ENCODE assay signal across 1 cellular context in the genomic region with DNA sequence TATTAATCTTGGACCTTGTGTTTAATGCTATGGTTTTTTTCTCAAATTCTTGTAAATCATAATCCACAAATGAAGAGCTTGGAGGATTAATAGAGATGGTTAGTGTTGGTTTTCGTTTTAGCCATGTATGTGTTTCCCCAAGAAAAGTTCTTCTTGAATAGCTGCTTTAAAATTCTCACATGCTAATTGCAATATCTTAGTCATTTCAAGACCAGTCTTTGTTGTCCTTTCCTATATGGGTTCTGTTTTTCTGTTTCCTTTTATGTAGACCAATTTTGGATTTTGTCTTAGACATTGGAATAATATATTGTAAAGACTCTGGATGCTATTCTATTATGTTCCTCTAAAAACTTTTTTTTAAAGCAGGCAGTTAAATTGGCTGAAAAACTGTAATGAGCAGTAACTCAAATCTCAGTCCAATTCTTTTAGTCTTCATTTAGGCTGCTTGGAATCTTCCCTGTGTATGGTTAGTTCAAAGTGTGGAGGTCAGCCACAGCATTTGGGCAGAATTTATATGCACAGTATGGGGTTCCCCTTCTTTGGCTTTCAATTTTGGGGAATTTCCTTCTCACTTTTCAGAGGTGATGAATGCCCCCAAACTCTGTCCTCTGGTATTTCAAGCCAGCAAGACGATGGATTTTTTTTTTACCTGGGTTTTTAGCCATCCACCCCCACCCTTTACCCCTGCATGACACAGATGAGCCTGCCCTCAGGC.
TF ChIP-seq lines count a peak whose summit lies in the region.

No MANE protein-coding gene starts in this region.

TF ChIP-seq in GM12878, 131 proteins besides CTCF, POLR2A, EP300 and RAD21 (continued from another document):
- TF ChIP-seq, protein P1, sequence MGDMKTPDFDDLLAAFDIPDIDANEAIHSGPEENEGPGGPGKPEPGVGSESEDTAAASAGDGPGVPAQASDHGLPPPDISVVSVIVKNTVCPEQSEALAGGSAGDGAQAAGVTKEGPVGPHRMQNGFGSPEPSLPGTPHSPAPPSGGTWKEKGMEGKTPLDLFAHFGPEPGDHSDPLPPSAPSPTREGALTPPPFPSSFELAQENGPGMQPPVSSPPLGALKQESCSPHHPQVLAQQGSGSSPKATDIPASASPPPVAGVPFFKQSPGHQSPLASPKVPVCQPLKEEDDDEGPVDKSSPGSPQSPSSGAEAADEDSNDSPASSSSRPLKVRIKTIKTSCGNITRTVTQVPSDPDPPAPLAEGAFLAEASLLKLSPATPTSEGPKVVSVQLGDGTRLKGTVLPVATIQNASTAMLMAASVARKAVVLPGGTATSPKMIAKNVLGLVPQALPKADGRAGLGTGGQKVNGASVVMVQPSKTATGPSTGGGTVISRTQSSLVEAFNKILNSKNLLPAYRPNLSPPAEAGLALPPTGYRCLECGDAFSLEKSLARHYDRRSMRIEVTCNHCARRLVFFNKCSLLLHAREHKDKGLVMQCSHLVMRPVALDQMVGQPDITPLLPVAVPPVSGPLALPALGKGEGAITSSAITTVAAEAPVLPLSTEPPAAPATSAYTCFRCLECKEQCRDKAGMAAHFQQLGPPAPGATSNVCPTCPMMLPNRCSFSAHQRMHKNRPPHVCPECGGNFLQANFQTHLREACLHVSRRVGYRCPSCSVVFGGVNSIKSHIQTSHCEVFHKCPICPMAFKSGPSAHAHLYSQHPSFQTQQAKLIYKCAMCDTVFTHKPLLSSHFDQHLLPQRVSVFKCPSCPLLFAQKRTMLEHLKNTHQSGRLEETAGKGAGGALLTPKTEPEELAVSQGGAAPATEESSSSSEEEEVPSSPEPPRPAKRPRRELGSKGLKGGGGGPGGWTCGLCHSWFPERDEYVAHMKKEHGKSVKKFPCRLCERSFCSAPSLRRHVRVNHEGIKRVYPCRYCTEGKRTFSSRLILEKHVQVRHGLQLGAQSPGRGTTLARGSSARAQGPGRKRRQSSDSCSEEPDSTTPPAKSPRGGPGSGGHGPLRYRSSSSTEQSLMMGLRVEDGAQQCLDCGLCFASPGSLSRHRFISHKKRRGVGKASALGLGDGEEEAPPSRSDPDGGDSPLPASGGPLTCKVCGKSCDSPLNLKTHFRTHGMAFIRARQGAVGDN (IDR thresholded peaks at IDR 0.05): no peak
- TF ChIP-seq EED (IDR thresholded peaks at IDR 0.05; ENCODE audit: low read depth): no peak
- no peak for TF ChIP-seq HCFC1 (IDR thresholded peaks at IDR 0.05; ENCODE audit: low read length)
- TF ChIP-seq CBFB (IDR thresholded peaks at IDR 0.05; ENCODE audit: low read depth): no peak
- no peak for TF ChIP-seq TBL1XR1 (IDR thresholded peaks at IDR 0.05; ENCODE audit: low read depth, low read length)
- TF ChIP-seq FOXK2 (IDR thresholded peaks at IDR 0.05): no peak
- TF ChIP-seq FOS (IDR thresholded peaks at IDR 0.05; ENCODE audit: borderline replicate concordance, extremely low read depth, insufficient read length): no peak
- TF ChIP-seq SREBF1 (IDR thresholded peaks at IDR 0.05; ENCODE audit: low read length): no peak
- TF ChIP-seq, protein P2, sequence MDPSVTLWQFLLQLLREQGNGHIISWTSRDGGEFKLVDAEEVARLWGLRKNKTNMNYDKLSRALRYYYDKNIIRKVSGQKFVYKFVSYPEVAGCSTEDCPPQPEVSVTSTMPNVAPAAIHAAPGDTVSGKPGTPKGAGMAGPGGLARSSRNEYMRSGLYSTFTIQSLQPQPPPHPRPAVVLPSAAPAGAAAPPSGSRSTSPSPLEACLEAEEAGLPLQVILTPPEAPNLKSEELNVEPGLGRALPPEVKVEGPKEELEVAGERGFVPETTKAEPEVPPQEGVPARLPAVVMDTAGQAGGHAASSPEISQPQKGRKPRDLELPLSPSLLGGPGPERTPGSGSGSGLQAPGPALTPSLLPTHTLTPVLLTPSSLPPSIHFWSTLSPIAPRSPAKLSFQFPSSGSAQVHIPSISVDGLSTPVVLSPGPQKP (IDR thresholded peaks at IDR 0.05; ENCODE audit: low read depth, low read length): no peak
- 0 out of 2 replicates have a peak, but pooled peaks have one; percentile 28 for TF ChIP-seq IRF4 (IDR thresholded peaks at IDR 0.05; ENCODE audit: low read depth, low read length)
- TF ChIP-seq SP1 (IDR thresholded peaks at IDR 0.05; ENCODE audit: low read depth, low read length): no peak
- no peak for TF ChIP-seq YY1 (IDR thresholded peaks at IDR 0.05; ENCODE audit: low read depth, low read length)
- TF ChIP-seq BACH1 (IDR thresholded peaks at IDR 0.05; ENCODE audit: borderline replicate concordance): no peak
- no peak for TF ChIP-seq SMAD1 (IDR thresholded peaks at IDR 0.05; ENCODE audit: low read depth, partially characterized antibody)
- TF ChIP-seq MTA3 (IDR thresholded peaks at IDR 0.05; ENCODE audit: borderline replicate concordance, low read length): no peak
- TF ChIP-seq MYB (IDR thresholded peaks at IDR 0.05; ENCODE audit: borderline replicate concordance, low read depth, low read length): no peak
- no peak for TF ChIP-seq CHD2 (IDR thresholded peaks at IDR 0.05; ENCODE audit: borderline replicate concordance, low read depth, low read length)
- TF ChIP-seq, protein P3, sequence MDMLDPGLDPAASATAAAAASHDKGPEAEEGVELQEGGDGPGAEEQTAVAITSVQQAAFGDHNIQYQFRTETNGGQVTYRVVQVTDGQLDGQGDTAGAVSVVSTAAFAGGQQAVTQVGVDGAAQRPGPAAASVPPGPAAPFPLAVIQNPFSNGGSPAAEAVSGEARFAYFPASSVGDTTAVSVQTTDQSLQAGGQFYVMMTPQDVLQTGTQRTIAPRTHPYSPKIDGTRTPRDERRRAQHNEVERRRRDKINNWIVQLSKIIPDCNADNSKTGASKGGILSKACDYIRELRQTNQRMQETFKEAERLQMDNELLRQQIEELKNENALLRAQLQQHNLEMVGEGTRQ (IDR thresholded peaks at IDR 0.05; ENCODE audit: borderline replicate concordance, low read depth, low read length): no peak
- TF ChIP-seq SMC3 (IDR thresholded peaks at IDR 0.05; ENCODE audit: borderline replicate concordance, low read length): no peak
- TF ChIP-seq, protein P4, sequence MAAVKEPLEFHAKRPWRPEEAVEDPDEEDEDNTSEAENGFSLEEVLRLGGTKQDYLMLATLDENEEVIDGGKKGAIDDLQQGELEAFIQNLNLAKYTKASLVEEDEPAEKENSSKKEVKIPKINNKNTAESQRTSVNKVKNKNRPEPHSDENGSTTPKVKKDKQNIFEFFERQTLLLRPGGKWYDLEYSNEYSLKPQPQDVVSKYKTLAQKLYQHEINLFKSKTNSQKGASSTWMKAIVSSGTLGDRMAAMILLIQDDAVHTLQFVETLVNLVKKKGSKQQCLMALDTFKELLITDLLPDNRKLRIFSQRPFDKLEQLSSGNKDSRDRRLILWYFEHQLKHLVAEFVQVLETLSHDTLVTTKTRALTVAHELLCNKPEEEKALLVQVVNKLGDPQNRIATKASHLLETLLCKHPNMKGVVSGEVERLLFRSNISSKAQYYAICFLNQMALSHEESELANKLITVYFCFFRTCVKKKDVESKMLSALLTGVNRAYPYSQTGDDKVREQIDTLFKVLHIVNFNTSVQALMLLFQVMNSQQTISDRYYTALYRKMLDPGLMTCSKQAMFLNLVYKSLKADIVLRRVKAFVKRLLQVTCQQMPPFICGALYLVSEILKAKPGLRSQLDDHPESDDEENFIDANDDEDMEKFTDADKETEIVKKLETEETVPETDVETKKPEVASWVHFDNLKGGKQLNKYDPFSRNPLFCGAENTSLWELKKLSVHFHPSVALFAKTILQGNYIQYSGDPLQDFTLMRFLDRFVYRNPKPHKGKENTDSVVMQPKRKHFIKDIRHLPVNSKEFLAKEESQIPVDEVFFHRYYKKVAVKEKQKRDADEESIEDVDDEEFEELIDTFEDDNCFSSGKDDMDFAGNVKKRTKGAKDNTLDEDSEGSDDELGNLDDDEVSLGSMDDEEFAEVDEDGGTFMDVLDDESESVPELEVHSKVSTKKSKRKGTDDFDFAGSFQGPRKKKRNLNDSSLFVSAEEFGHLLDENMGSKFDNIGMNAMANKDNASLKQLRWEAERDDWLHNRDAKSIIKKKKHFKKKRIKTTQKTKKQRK (IDR thresholded peaks at IDR 0.05; ENCODE audit: low read depth, low read length): no peak
- no peak for TF ChIP-seq MYC (IDR thresholded peaks at IDR 0.05; ENCODE audit: insufficient read depth, insufficient read length, insufficient replicate concordance, low read length, severe bottlenecking)
- no peak for TF ChIP-seq POU2F2 (IDR thresholded peaks at IDR 0.05; ENCODE audit: borderline replicate concordance, low read depth, low read length)
- TF ChIP-seq, protein P5, sequence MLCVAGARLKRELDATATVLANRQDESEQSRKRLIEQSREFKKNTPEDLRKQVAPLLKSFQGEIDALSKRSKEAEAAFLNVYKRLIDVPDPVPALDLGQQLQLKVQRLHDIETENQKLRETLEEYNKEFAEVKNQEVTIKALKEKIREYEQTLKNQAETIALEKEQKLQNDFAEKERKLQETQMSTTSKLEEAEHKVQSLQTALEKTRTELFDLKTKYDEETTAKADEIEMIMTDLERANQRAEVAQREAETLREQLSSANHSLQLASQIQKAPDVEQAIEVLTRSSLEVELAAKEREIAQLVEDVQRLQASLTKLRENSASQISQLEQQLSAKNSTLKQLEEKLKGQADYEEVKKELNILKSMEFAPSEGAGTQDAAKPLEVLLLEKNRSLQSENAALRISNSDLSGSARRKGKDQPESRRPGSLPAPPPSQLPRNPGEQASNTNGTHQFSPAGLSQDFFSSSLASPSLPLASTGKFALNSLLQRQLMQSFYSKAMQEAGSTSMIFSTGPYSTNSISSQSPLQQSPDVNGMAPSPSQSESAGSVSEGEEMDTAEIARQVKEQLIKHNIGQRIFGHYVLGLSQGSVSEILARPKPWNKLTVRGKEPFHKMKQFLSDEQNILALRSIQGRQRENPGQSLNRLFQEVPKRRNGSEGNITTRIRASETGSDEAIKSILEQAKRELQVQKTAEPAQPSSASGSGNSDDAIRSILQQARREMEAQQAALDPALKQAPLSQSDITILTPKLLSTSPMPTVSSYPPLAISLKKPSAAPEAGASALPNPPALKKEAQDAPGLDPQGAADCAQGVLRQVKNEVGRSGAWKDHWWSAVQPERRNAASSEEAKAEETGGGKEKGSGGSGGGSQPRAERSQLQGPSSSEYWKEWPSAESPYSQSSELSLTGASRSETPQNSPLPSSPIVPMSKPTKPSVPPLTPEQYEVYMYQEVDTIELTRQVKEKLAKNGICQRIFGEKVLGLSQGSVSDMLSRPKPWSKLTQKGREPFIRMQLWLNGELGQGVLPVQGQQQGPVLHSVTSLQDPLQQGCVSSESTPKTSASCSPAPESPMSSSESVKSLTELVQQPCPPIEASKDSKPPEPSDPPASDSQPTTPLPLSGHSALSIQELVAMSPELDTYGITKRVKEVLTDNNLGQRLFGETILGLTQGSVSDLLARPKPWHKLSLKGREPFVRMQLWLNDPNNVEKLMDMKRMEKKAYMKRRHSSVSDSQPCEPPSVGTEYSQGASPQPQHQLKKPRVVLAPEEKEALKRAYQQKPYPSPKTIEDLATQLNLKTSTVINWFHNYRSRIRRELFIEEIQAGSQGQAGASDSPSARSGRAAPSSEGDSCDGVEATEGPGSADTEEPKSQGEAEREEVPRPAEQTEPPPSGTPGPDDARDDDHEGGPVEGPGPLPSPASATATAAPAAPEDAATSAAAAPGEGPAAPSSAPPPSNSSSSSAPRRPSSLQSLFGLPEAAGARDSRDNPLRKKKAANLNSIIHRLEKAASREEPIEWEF (IDR thresholded peaks at IDR 0.05; ENCODE audit: insufficient replicate concordance, low read depth, low read length): no peak
- TF ChIP-seq ZZZ3 (IDR thresholded peaks at IDR 0.05; ENCODE audit: control insufficient read depth, insufficient read length, low read depth): no peak
- TF ChIP-seq RB1 (IDR thresholded peaks at IDR 0.05; ENCODE audit: borderline replicate concordance): no peak
- peak; percentile 78 for TF ChIP-seq JUNB (IDR thresholded peaks at IDR 0.05)
- TF ChIP-seq, protein P6, sequence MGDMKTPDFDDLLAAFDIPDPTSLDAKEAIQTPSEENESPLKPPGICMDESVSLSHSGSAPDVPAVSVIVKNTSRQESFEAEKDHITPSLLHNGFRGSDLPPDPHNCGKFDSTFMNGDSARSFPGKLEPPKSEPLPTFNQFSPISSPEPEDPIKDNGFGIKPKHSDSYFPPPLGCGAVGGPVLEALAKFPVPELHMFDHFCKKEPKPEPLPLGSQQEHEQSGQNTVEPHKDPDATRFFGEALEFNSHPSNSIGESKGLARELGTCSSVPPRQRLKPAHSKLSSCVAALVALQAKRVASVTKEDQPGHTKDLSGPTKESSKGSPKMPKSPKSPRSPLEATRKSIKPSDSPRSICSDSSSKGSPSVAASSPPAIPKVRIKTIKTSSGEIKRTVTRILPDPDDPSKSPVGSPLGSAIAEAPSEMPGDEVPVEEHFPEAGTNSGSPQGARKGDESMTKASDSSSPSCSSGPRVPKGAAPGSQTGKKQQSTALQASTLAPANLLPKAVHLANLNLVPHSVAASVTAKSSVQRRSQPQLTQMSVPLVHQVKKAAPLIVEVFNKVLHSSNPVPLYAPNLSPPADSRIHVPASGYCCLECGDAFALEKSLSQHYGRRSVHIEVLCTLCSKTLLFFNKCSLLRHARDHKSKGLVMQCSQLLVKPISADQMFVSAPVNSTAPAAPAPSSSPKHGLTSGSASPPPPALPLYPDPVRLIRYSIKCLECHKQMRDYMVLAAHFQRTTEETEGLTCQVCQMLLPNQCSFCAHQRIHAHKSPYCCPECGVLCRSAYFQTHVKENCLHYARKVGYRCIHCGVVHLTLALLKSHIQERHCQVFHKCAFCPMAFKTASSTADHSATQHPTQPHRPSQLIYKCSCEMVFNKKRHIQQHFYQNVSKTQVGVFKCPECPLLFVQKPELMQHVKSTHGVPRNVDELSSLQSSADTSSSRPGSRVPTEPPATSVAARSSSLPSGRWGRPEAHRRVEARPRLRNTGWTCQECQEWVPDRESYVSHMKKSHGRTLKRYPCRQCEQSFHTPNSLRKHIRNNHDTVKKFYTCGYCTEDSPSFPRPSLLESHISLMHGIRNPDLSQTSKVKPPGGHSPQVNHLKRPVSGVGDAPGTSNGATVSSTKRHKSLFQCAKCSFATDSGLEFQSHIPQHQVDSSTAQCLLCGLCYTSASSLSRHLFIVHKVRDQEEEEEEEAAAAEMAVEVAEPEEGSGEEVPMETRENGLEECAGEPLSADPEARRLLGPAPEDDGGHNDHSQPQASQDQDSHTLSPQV (IDR thresholded peaks at IDR 0.05): no peak
